ENCODE assay signal across 8 cellular contexts in genomic region chr2:17309741-17310339, GRCh38.
DNase-seq lines count a peak whose midpoint lies in the region; ATAC-seq, FAIRE-seq and TF ChIP-seq lines count a peak whose summit lies in the region.

No MANE protein-coding gene starts in this region.

- no peaks in the 10 kb centered on the region for H3K4me1 Mint-ChIP-seq in T-helper 17 cell

- no peaks in the 10 kb centered on the region for H3K9me2 ChIP-seq in neural cell (ENCODE audit: insufficient read depth, low read length)

- H3K27me3 ChIP-seq in A673 (replicated peaks; ENCODE audit: insufficient read depth, low read depth, low read length, poor library complexity) (no peaks in the 10 kb centered on the region), MG63 (no peaks in the 10 kb centered on the region), esophagus muscularis mucosa (no peaks in the 10 kb centered on the region), neural cell (ENCODE audit: insufficient read depth, low read depth, low read length) (no peaks in the 10 kb centered on the region)

- H3K4me2 ChIP-seq in neural cell (ENCODE audit: low read length) = peak overlapping the region; percentile 15

- peak; percentile 68 for DNase-seq in A673 (ENCODE audit: low spot score)
- peak; percentile 19 for DNase-seq in MG63
- peak; percentile 48 for DNase-seq in RCC 7860 (ENCODE audit: low spot score)
- DNase-seq in esophagus muscularis mucosa (ENCODE audit: extremely low spot score) = no peak
- DNase-seq in T-helper 17 cell = no peak

- CTCF ChIA-PET in A673 (lab: Charles Lee) = interaction anchor here (0.6 to 1.0 kb wide), 2 partner anchors 138 to 361 kb away, joined by 3 read pairs; no protein-coding TSS in a partner anchor

- peak; percentile 14 for FAIRE-seq in RCC 7860 (lab: Jason Lieb, UNC)

- 25% methylated on average over 6 of the region's 6 CpGs for WGBS in esophagus muscularis mucosa

- H3K4me1 ChIP-seq in A673 (ENCODE audit: insufficient read depth, low read length, poor library complexity, severe bottlenecking) (no peaks in the 10 kb centered on the region), esophagus muscularis mucosa (no peaks in the 10 kb centered on the region)

- H2AFZ ChIP-seq in neural cell (ENCODE audit: low read depth, low read length) = no peak overlapping the region

- no peaks in the 10 kb centered on the region for H3K36me3 ChIP-seq in A673 (ENCODE audit: insufficient read depth, low read length, poor library complexity, severe bottlenecking)
- no peaks in the 10 kb centered on the region for H3K36me3 ChIP-seq in MG63
- H3K36me3 ChIP-seq in esophagus muscularis mucosa = no peaks in the 10 kb centered on the region
- no peaks in the 10 kb centered on the region for H3K36me3 ChIP-seq in neural cell (ENCODE audit: insufficient read depth, low read length)

- H3K9ac ChIP-seq in neural cell (ENCODE audit: low read length) = no peak overlapping the region

- H3K4me3 ChIP-seq in A673 (ENCODE audit: low read depth, low read length, poor library complexity, severe bottlenecking) (no peak overlapping the region), MG63 (no peak overlapping the region), esophagus muscularis mucosa (no peak overlapping the region), neural cell (ENCODE audit: low read length) (no peak overlapping the region)

- H3K36me3 Mint-ChIP-seq in T-helper 17 cell (ENCODE audit: low read depth) = no peaks in the 10 kb centered on the region

- TF ChIP-seq CTCF in A673 (conservative IDR thresholded peaks at IDR 0.05; ENCODE audit: low read depth, low read length) (peak; percentile 71), esophagus muscularis mucosa (IDR thresholded peaks at IDR 0.05) (peak; percentile 34 to 57 (median 36)), neural cell (IDR thresholded peaks at IDR 0.05; ENCODE audit: poor library complexity, severe bottlenecking) (peak; percentile 75)

- intact Hi-C loops in A673 (cut with micrococcal nuclease; ENCODE audit: unreplicated experiment) = loop anchor here (1.0 to 5.0 kb wide), 2 partner anchors 138 to 537 kb away; no protein-coding TSS in a partner anchor
- intact Hi-C loops in esophagus muscularis mucosa (cut with DNase I) = no loop called here

- BruUV-seq in A673 (replicated peaks; lab: Mats Ljungman, UMichigan) = no TSS peak

- ATAC-seq in GM18498 (IDR thresholded peaks at IDR 0.05; ENCODE audit: unreplicated experiment) (peak; percentile 91), HG02610 (IDR thresholded peaks at IDR 0.05; ENCODE audit: unreplicated experiment) (peak; percentile 80), T-helper 17 cell (no peak)

- TF ChIP-seq EP300 in esophagus muscularis mucosa (IDR thresholded peaks at IDR 0.05) (no peak), neural cell (conservative IDR thresholded peaks at IDR 0.05; ENCODE audit: poor library complexity, severe bottlenecking) (no peak)

- POLR2A ChIA-PET in A673 (lab: Charles Lee; ENCODE audit: low non-redundant PET) = no interaction called here

- H3K27ac ChIP-seq in A673 (ENCODE audit: low read depth, low read length, poor library complexity, severe bottlenecking) (no peak overlapping the region), esophagus muscularis mucosa (replicated peaks in 1 of 4) (no peak overlapping the region), neural cell (ENCODE audit: low read length) (peak overlapping the region; percentile 79)

- TF ChIP-seq POLR2A in esophagus muscularis mucosa (IDR thresholded peaks at IDR 0.05; ENCODE audit: low read depth) = no peak

- no peak overlapping the region for H3K27ac Mint-ChIP-seq in T-helper 17 cell

- no peaks in the 10 kb centered on the region for H3K27me3 Mint-ChIP-seq in T-helper 17 cell

- H3F3A ChIP-seq in neural cell (ENCODE audit: insufficient read depth, low read length, poor library complexity, severe bottlenecking) = no peaks in the 10 kb centered on the region

- H3K9me3 ChIP-seq in A673 (ENCODE audit: low read depth, low read length, poor library complexity, severe bottlenecking) (no peaks in the 10 kb centered on the region), MG63 (no peaks in the 10 kb centered on the region), esophagus muscularis mucosa (no peaks in the 10 kb centered on the region), neural cell (ENCODE audit: low read length) (no peaks in the 10 kb centered on the region), T-helper 17 cell (ENCODE audit: control insufficient read depth, low read length, poor library complexity, severe bottlenecking) (no peaks in the 10 kb centered on the region)

- H3K4me3 Mint-ChIP-seq in T-helper 17 cell = no peak overlapping the region

- H4K20me1 ChIP-seq in neural cell (ENCODE audit: insufficient read depth) = no peaks in the 10 kb centered on the region

- peak; percentile 77 for TF ChIP-seq RAD21 in neural cell (conservative IDR thresholded peaks at IDR 0.05)

- no peaks in the 10 kb centered on the region for H3K79me2 ChIP-seq in neural cell (replicated peaks; ENCODE audit: insufficient read depth, low read length)

TF ChIP-seq in neural cell, 6 proteins besides CTCF, POLR2A, EP300 and RAD21:
- TF ChIP-seq REST (IDR thresholded peaks at IDR 0.05; ENCODE audit: borderline replicate concordance) (no peak), SMC3 (conservative IDR thresholded peaks at IDR 0.05; ENCODE audit: poor library complexity) (peak; percentile 79)

Comparison
In these comparisons a context has a peak if more than half of its experiments do, and no peak if none do; other contexts are left out.
1. DNase-seq: peak in A673 (single experiment), MG63 (single experiment) and RCC 7860 (single experiment); none in esophagus muscularis mucosa (single experiment) and T-helper 17 cell (0 of 3).
2. Peak in every context shown above with its lines, with median percentiles within 50 percentile points of each other: CTCF ChIP-seq.